13 cellular contexts compared by ENCODE assay signal in genomic region chr9:133526721-133527321, GRCh38. TPM values are rescaled to one million over a fixed set of nuclear protein-coding genes. Genes with fewer than 3 reads are reported as not detected.
DNase-seq lines count a peak whose midpoint lies in the region; ATAC-seq and TF ChIP-seq lines count a peak whose summit lies in the region.
"Had no signal": no experiment of that assay in that cellular context is flagged by ENCODE, and none has a peak within 500 bp of the region (broad histone marks: within the 10 kb centered on the region; RNA-seq: fewer than 3 reads in every experiment).

No MANE protein-coding gene starts in this region.

- H3K9me2 ChIP-seq in GM23338 (ENCODE audit: insufficient read depth): no peaks in the 10 kb centered on the region

- no peaks in the 10 kb centered on the region for H3K79me2 ChIP-seq in GM23338 (replicated peaks; ENCODE audit: insufficient read depth)

- H3K27ac Mint-ChIP-seq in GM23338: peak overlapping the region; percentile 54
- H3K27ac Mint-ChIP-seq: immature natural killer cell had no signal

- H3K27me3 Mint-ChIP-seq in GM23338 (ENCODE audit: insufficient read depth, low read depth, poor library complexity): peaks cover 16% of the 10 kb centered on the region

- H3K9me3 ChIP-seq in NT2/D1 (ENCODE audit: insufficient read depth, low read length) (no peaks in the 10 kb centered on the region), psoas muscle (no peaks in the 10 kb centered on the region)
- H3K9me3 ChIP-seq: vagina had no signal

- H3K27me3 ChIP-seq in GM23338 (ENCODE audit: insufficient read depth) (no peaks in the 10 kb centered on the region), NT2/D1 (ENCODE audit: insufficient read depth, insufficient read length) (peaks cover 13% of the 10 kb centered on the region), psoas muscle (ENCODE audit: insufficient read depth in 3 of 3, low read length in 2 of 3) (peaks cover 0 to 54% (median 17%) of the 10 kb centered on the region in 3 donors)
- H3K27me3 ChIP-seq: vagina had no signal

- no peaks in the 10 kb centered on the region for H3K9me3 Mint-ChIP-seq in GM23338
- H3K9me3 Mint-ChIP-seq: immature natural killer cell had no signal

- peak overlapping the region; percentile 96 for H2AFZ ChIP-seq in GM23338

- H3K4me3 ChIP-seq in GM23338 (peak overlapping the region; percentile 23; the same call in 1 of the 2 replicates), NT2/D1 (ENCODE audit: insufficient read length, low read depth) (no peak overlapping the region), psoas muscle (no peak overlapping the region)
- H3K4me3 ChIP-seq: GM12878 had no signal

- H3K4me1 Mint-ChIP-seq in GM23338: peaks cover 41% of the 10 kb centered on the region
- H3K4me1 Mint-ChIP-seq: immature natural killer cell had no signal

- H4K20me1 ChIP-seq in GM23338 (replicated peaks; ENCODE audit: insufficient read depth): no peaks in the 10 kb centered on the region

- H3K4me3 Mint-ChIP-seq in GM23338: peak overlapping the region; percentile 28; the same call in 1 of the 3 replicates
- H3K4me3 Mint-ChIP-seq: immature natural killer cell had no signal

- ATAC-seq in GM23338 (peak; percentile 48), sciatic nerve (peak; percentile 27), psoas muscle (no peak)
- ATAC-seq: GM12878 had no signal

- H3K4me1 ChIP-seq in GM23338 (ENCODE audit: insufficient read depth) (peaks cover 30% of the 10 kb centered on the region), NT2/D1 (ENCODE audit: insufficient read depth, insufficient read length) (peaks cover 45% of the 10 kb centered on the region), psoas muscle (peaks cover 9% of the 10 kb centered on the region)

- peak overlapping the region; percentile 50 for H3K9ac ChIP-seq in NT2/D1 (ENCODE audit: insufficient read length, low read depth)

- H3K36me3 ChIP-seq in GM23338 (ENCODE audit: insufficient read depth) (no peaks in the 10 kb centered on the region), NT2/D1 (ENCODE audit: insufficient read depth, insufficient read length, low read length) (no peaks in the 10 kb centered on the region), psoas muscle (ENCODE audit: insufficient read depth in 1 of 2, low read depth in 1 of 2) (no peaks in the 10 kb centered on the region)
- H3K36me3 ChIP-seq: vagina had no signal

- 47 to 62% (median 55%) methylated on average over 20 to 21 of the region's 21 CpGs for WGBS in psoas muscle, 3 donors

- TF ChIP-seq CTCF in GM23338 (conservative IDR thresholded peaks at IDR 0.05; ENCODE audit: low read depth in 2 of 2) (no peak; a peak in 1 of 4 replicates), psoas muscle (IDR thresholded peaks at IDR 0.05) (no peak)

- no peaks in the 10 kb centered on the region; the same call in 2 of the 3 replicates for H3K36me3 Mint-ChIP-seq in GM23338 (ENCODE audit: low read depth)
- H3K36me3 Mint-ChIP-seq: immature natural killer cell had no signal

- 0 out of 2 replicates have a peak overlapping the region, but pooled peaks have one; percentile 32 for H3K27ac ChIP-seq in GM23338 (ENCODE audit: low read depth)
- no peak overlapping the region for H3K27ac ChIP-seq in psoas muscle
- H3K27ac ChIP-seq: vagina had no signal

- H3K4me2 ChIP-seq in GM23338: peak overlapping the region; percentile 73

- DNase-seq in GM23338 (ENCODE audit: low spot score) (peak; percentile 49), NT2/D1 (ENCODE audit: low read depth, low spot score) (peak; percentile 59), iPS-NIHi11 (ENCODE audit: low spot score) (peak; percentile 47), sciatic nerve (ENCODE audit: low spot score) (no peak), psoas muscle (no peak), DMS 273 (lab: John Stamatoyannopoulos, UW; ENCODE audit: unreplicated experiment) (no peak)
- DNase-seq in stimulated activated CD4-positive, alpha-beta T cell treated with anti-CD3 and anti-CD28 coated beads, Interleukin-4, amount 100 ng/mL, for 24 hours: no peak
- DNase-seq: immature natural killer cell, NCI-H1694, occipital lobe had no signal

- intact Hi-C loops in sciatic nerve (cut with DNase I): no loop called here
- intact Hi-C loops in psoas muscle (cut with DNase I): no loop called here

- no peaks in the 10 kb centered on the region for H3F3A ChIP-seq in GM23338 (replicated peaks; ENCODE audit: low read depth)

TF ChIP-seq in GM23338, 12 proteins besides CTCF, POLR2A, EP300 and RAD21:
- TF ChIP-seq ETS1 (IDR thresholded peaks at IDR 0.05) (0 out of 2 replicates have a peak, but pooled peaks have one; percentile 36), EZH2phosphoT487 (IDR thresholded peaks at IDR 0.05; ENCODE audit: unreplicated experiment) (no peak)

RNA-seq across cellular contexts. Expression of gene MYMK, which starts 2.1 kb away (rescaled TPM):
- total RNA-seq in GM23338 (2014; rRNA removed; shearing (Covaris generic)): not detected in 2 replicates
- 0.54 TPM in 1 of 2 replicates, not detected in the other for polyA plus RNA-seq in GM23338 (2016; fragmentation: Nextera tagmentation; extraction: Ambion mirVana)
- not detected for total RNA-seq in sciatic nerve
- total RNA-seq in psoas muscle: 1 to 10 TPM in 1 of 4 donors, under 1 TPM in 1, not detected in 2; 0.44 to 4.5 TPM
- polyA plus RNA-seq in psoas muscle: under 1 TPM in 2 of 3 donors, not detected in 1; 0.05 to 0.60 TPM
- total RNA-seq: endothelial cell of umbilical vein, GM12878, occipital lobe, vagina had no signal
- polyA plus RNA-seq: endothelial cell of umbilical vein, GM12878, immature natural killer cell had no signal

RNA-seq across cellular contexts. Expression of gene ADAMTSL2, which starts 7.7 kb away (rescaled TPM):
- total RNA-seq in GM23338 (2014; rRNA removed; shearing (Covaris generic)): 0.66 and 1.1 TPM in 2 replicates
- polyA plus RNA-seq in GM23338 (2016; fragmentation: Nextera tagmentation; extraction: Ambion mirVana) (0.15 and 0.21 TPM in 2 replicates), psoas muscle (under 1 TPM; 0.21 to 0.75 (median 0.29) TPM)
- total RNA-seq in sciatic nerve (22.3 TPM), psoas muscle (1 to 10 TPM in 2 of 4 donors, under 1 TPM in 2; 0.34 to 5.4 (median 2.4) TPM)
- total RNA-seq: endothelial cell of umbilical vein, GM12878 had no signal
- polyA plus RNA-seq: endothelial cell of umbilical vein, immature natural killer cell had no signal

RNA-seq across cellular contexts. Expression of gene SLC2A6, which starts 47.9 kb away (rescaled TPM):
- 30.9 and 39.3 TPM in 2 replicates for total RNA-seq in GM23338 (2014; rRNA removed; shearing (Covaris generic))
- polyA plus RNA-seq in GM23338 (2016; fragmentation: Nextera tagmentation; extraction: Ambion mirVana): 17.5 and 17.6 TPM in 2 replicates
- total RNA-seq in sciatic nerve: 3.3 TPM
- 1 to 10 TPM; 1.2 to 2.7 (median 1.7) TPM for total RNA-seq in psoas muscle
- 1 to 10 TPM; 1.3 to 2.2 (median 1.8) TPM for polyA plus RNA-seq in psoas muscle

Comparison
In these comparisons a context has a peak if more than half of its experiments do, and no peak if none do; other contexts are left out.
1. ATAC-seq: peak in GM23338 (single experiment) and sciatic nerve (single experiment); none in psoas muscle (0 of 4).
2. DNase-seq: peak in GM23338 (single experiment), NT2/D1 (single experiment) and iPS-NIHi11 (single experiment); none in sciatic nerve (single experiment), stimulated activated CD4-positive, alpha-beta T cell treated with anti-CD3 and anti-CD28 coated beads, Interleukin-4, amount 100 ng/mL, for 24 hours (single experiment), psoas muscle (0 of 2) and DMS 273 (single experiment).